In the genomic region with DNA sequence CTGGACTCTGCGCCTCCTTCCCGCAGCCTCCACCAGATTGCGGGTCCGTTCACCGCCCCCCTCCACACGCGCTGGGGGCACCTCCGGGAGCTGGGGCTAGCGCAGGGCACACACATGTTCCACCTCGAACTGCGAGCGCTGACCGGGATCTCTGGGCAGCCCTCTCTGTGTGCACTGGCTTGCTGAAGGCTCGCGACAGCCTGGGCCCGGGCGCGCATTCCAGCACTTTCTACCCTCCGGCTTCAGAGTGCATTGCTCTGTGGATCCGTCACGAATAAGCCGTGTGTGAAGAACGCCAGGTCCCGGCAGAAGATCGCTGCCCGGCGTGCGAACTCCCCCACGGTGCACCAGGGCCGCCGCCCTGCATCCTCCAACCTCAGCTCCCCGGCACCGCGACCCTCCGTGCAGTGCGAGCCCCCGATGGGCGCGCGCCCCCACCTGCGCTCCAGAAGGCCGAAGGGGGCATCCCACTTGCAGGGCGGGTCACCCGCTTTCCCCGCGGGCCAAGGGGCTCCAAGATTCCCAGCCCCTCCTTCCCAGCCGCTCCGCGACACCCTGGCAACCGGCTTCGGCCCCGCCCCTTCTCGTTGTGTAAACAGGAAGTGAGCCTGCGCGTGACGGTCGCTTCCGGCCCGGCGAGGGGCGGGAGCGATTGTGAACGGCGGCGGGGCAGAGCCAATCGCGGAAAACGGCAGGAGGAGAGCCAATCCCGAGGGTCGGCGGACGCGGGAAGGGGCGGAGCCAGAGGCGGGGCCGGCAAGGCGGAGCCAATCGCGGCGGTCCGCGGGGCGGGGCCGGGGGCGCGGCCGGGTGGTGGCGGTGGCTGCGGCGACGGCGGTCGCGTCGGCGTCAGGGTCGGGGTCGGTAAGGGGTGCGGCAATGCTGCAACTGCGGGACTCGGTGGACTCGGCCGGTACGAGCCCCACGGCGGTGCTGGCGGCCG, we compare ENCODE assay signal across 8 cellular contexts. TPM values are rescaled to one million over a fixed set of nuclear protein-coding genes. Genes with fewer than 3 reads are reported as not detected.
A peak's percentile ranks its signal among the peaks of the same experiment; 100 is the strongest.
DNase-seq lines count a peak whose midpoint lies in the region; ATAC-seq, FAIRE-seq and TF ChIP-seq lines count a peak whose summit lies in the region.

A gene (plus strand): TSS at position 822 of the 943 bp plus-strand sequence. CDS start 58 bp downstream, at position 880.

- peak; percentile 94 for DNase-seq in DMS79 (lab: John Stamatoyannopoulos, UW)
- DNase-seq in RCC 7860 (ENCODE audit: low spot score) = peak; percentile 89
- DNase-seq in activated T-cell treated with anti-CD3 and anti-CD28 coated beads, Interleukin-2, amount 50 U/mL, for 72 hours = peak; percentile 98 to 99
- DNase-seq in myocyte (ENCODE audit: low read depth) = peak; percentile 97
- DNase-seq in stimulated activated CD8-positive, alpha-beta memory T cell treated with anti-CD3 and anti-CD28 coated beads, Interleukin-7, amount 100 ng/mL, for 4 hours (ENCODE audit: low read depth in 2 of 2) = peak; percentile 95 to 96

- H3K27ac Mint-ChIP-seq in activated T-cell treated with anti-CD3 and anti-CD28 coated beads, Interleukin-2, amount 50 U/mL, for 72 hours = peak within 1 kb of the TSS; percentile 62

- H3K27me3 Mint-ChIP-seq in activated T-cell treated with anti-CD3 and anti-CD28 coated beads, Interleukin-2, amount 50 U/mL, for 72 hours (ENCODE audit: low read depth) = no peaks in the 10 kb centered on the region

- peak within 1 kb of the TSS; percentile 76 for H3K4me2 ChIP-seq in KMS-11

- H3K36me3 Mint-ChIP-seq in activated T-cell treated with anti-CD3 and anti-CD28 coated beads, Interleukin-2, amount 50 U/mL, for 72 hours (ENCODE audit: insufficient read depth in 2 of 2) = no peaks in the 10 kb centered on the region

- peaks cover 12% of the 10 kb centered on the region for H3K27me3 ChIP-seq in KMS-11 (ENCODE audit: insufficient read depth, low read depth)

- H3K4me3 Mint-ChIP-seq in activated T-cell treated with anti-CD3 and anti-CD28 coated beads, Interleukin-2, amount 50 U/mL, for 72 hours = peak within 1 kb of the TSS; percentile 82 to 98

- TF ChIP-seq CTCF in KMS-11 (conservative IDR thresholded peaks at IDR 0.05; ENCODE audit: low read depth, low read length) = no peak

- ATAC-seq in GM21786 (IDR thresholded peaks at IDR 0.05; ENCODE audit: unreplicated experiment) (peak; percentile 93), esophagus mucosa (peak; percentile 96)
- ATAC-seq in activated T-cell treated with anti-CD3 and anti-CD28 coated beads, Interleukin-2, amount 50 U/mL, for 72 hours (replicated peaks in 1 of 2) = peak; percentile 93

- peaks cover 7% of the 10 kb centered on the region for H3K4me1 ChIP-seq in KMS-11 (ENCODE audit: low read depth, poor library complexity, severe bottlenecking)

- H3K4me1 Mint-ChIP-seq in activated T-cell treated with anti-CD3 and anti-CD28 coated beads, Interleukin-2, amount 50 U/mL, for 72 hours (ENCODE audit: low read depth) = peaks cover 33% of the 10 kb centered on the region

- H3K79me2 ChIP-seq in KMS-11 (ENCODE audit: insufficient read depth, low read depth) = no peaks in the 10 kb centered on the region

- no peaks in the 10 kb centered on the region for H3K9me3 Mint-ChIP-seq in activated T-cell treated with anti-CD3 and anti-CD28 coated beads, Interleukin-2, amount 50 U/mL, for 72 hours

- H4K20me1 ChIP-seq in KMS-11 (ENCODE audit: insufficient read depth) = no peaks in the 10 kb centered on the region

- no peak within 1 kb of the TSS; the same call in 1 of the 2 replicates for H3K9ac ChIP-seq in KMS-11

- H3K4me3 ChIP-seq in KMS-11 (IDR thresholded peaks at IDR 0.05; ENCODE audit: insufficient read depth, low read depth, low read length) = peak within 1 kb of the TSS; percentile 68

- peak; percentile 43 for FAIRE-seq in RCC 7860 (lab: Jason Lieb, UNC)

- no peak within 1 kb of the TSS for H3K27ac ChIP-seq in KMS-11

- H2AFZ ChIP-seq in KMS-11 (ENCODE audit: low read depth) = peak within 1 kb of the TSS; percentile 100

- no peaks in the 10 kb centered on the region for H3K36me3 ChIP-seq in KMS-11 (ENCODE audit: insufficient read depth)

RNA-seq across cellular contexts. Expression of the gene that starts here (rescaled TPM):
- 10 to 100 TPM; 12.5 to 15.5 TPM for total RNA-seq in activated T-cell treated with anti-CD3 and anti-CD28 coated beads, Interleukin-2, amount 50 U/mL, for 72 hours
- 40.3 TPM for total RNA-seq in esophagus mucosa
- 19.7 and 23.2 TPM in 2 replicates for total RNA-seq in myocyte
- polyA plus RNA-seq in myocyte (2012) = 78.4 TPM
